Comparison of ENCODE assay signal across 1 cellular context in genomic region chr6:18038235-18038634, GRCh38. TPM values are rescaled to one million over a fixed set of nuclear protein-coding genes. Genes with fewer than 3 reads are reported as not detected.
"Had no signal": no experiment of that assay in that cellular context is flagged by ENCODE, and none has a peak within 500 bp of the region (broad histone marks: within the 10 kb centered on the region; RNA-seq: fewer than 3 reads in every experiment).

No MANE protein-coding gene starts in this region.

RNA-seq across cellular contexts. Expression of gene KIF13A, which starts 50.8 kb away (rescaled TPM):
- polyA plus RNA-seq: naive thymus-derived CD4-positive, alpha-beta T cell had no signal
